In the genomic region with DNA sequence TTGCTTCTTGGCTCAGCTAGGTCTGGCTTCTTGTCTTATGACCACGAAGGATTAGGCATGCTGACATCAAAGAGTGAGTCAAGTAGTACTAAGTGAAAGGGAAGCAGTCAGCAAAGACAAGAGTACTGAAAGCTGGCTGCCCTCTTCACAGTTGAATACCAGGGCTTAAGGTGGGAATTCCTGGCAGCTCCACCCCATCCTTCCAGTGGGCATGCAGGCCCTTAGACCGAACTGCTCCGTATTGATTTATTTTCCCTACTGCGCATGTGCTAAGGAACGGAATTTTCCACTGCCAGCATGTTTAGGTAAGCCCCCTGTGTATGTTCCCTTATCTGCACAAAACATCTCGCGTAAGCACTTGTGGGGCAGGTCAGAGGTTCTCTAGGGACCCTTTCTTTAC, we compare ENCODE assay signal across 1 cellular context.
TF ChIP-seq lines count a peak whose summit lies in the region.

No MANE protein-coding gene starts in this region.

TF ChIP-seq in GM23338, 12 proteins besides CTCF, POLR2A, EP300 and RAD21 (continued from another document):
- TF ChIP-seq, protein P1, sequence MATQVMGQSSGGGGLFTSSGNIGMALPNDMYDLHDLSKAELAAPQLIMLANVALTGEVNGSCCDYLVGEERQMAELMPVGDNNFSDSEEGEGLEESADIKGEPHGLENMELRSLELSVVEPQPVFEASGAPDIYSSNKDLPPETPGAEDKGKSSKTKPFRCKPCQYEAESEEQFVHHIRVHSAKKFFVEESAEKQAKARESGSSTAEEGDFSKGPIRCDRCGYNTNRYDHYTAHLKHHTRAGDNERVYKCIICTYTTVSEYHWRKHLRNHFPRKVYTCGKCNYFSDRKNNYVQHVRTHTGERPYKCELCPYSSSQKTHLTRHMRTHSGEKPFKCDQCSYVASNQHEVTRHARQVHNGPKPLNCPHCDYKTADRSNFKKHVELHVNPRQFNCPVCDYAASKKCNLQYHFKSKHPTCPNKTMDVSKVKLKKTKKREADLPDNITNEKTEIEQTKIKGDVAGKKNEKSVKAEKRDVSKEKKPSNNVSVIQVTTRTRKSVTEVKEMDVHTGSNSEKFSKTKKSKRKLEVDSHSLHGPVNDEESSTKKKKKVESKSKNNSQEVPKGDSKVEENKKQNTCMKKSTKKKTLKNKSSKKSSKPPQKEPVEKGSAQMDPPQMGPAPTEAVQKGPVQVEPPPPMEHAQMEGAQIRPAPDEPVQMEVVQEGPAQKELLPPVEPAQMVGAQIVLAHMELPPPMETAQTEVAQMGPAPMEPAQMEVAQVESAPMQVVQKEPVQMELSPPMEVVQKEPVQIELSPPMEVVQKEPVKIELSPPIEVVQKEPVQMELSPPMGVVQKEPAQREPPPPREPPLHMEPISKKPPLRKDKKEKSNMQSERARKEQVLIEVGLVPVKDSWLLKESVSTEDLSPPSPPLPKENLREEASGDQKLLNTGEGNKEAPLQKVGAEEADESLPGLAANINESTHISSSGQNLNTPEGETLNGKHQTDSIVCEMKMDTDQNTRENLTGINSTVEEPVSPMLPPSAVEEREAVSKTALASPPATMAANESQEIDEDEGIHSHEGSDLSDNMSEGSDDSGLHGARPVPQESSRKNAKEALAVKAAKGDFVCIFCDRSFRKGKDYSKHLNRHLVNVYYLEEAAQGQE (IDR thresholded peaks at IDR 0.05; ENCODE audit: unreplicated experiment): no peak
- TF ChIP-seq STAT1 (IDR thresholded peaks at IDR 0.05; ENCODE audit: unreplicated experiment): no peak
- TF ChIP-seq ZNF114 (CRISPR knock-in tag; IDR thresholded peaks at IDR 0.05): no peak
- no peak for TF ChIP-seq NANOG (IDR thresholded peaks at IDR 0.05; ENCODE audit: borderline replicate concordance)
- no peak for TF ChIP-seq CREB1 (CRISPR knock-in tag; IDR thresholded peaks at IDR 0.05; ENCODE audit: low read depth)
